17 cellular contexts compared by ENCODE assay signal in the genomic region with DNA sequence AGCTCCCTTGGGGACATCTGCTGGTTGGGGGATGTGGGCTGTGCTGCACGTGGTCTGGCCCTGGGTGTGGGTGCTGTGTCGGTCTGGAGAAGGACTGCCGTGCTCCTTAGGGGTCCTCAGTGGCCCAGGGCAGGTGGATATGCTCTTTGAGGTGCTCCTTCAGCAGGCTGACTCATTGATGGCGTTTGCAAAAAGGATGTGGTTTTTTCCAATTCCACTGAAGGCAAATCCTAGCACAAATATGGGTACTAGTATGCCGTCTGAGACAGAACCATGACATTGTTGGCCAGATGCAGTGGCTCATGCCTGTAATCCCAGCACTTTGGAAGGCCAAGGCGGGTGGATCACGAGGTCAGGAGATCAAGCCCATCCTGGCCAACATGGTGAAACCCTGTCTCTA. TPM values are rescaled to one million over a fixed set of nuclear protein-coding genes. Genes with fewer than 3 reads are reported as not detected.
DNase-seq lines count a peak whose midpoint lies in the region; ATAC-seq lines count a peak whose summit lies in the region.
"Had no signal": no experiment of that assay in that cellular context is flagged by ENCODE, and none has a peak within 500 bp of the region (broad histone marks: within the 10 kb centered on the region; RNA-seq: fewer than 3 reads in every experiment).

No MANE protein-coding gene starts in this region.

- H3K27me3 Mint-ChIP-seq in activated T-cell treated with anti-CD3 and anti-CD28 coated beads, Interleukin-2, amount 50 U/mL, for 72 hours (ENCODE audit: low read depth), result no peaks in the 10 kb centered on the region
- no peaks in the 10 kb centered on the region for H3K27me3 Mint-ChIP-seq in activated T-helper 1 cell treated with anti-CD3 and anti-CD28 coated beads, Interleukin-12 subunit alpha, Interleukin-12 subunit beta, Interleukin-2, Interleukin-4 antibody, amounts not matched to agents 30 ng/mL and 10 ng/mL and 1 ng/mL, durations not matched to agents 14 hours and 24 hours and 36 hours (ENCODE audit: insufficient read depth)
- H3K27me3 Mint-ChIP-seq: central memory CD8-positive, alpha-beta T cell had no signal

- peaks cover 46% of the 10 kb centered on the region for H3K4me1 Mint-ChIP-seq in activated T-cell treated with anti-CD3 and anti-CD28 coated beads, Interleukin-2, amount 50 U/mL, for 72 hours (ENCODE audit: low read depth)
- H3K4me1 Mint-ChIP-seq in activated T-helper 1 cell treated with anti-CD3 and anti-CD28 coated beads, Interleukin-12 subunit alpha, Interleukin-12 subunit beta, Interleukin-2, Interleukin-4 antibody, amounts not matched to agents 30 ng/mL and 10 ng/mL and 1 ng/mL, durations not matched to agents 14 hours and 24 hours and 36 hours (ENCODE audit: low read depth), result peaks cover 44% of the 10 kb centered on the region

- peak overlapping the region; percentile 15 to 45 for H3K4me3 Mint-ChIP-seq in activated T-cell treated with anti-CD3 and anti-CD28 coated beads, Interleukin-2, amount 50 U/mL, for 72 hours
- peak overlapping the region; percentile 55 for H3K4me3 Mint-ChIP-seq in activated T-helper 1 cell treated with anti-CD3 and anti-CD28 coated beads, Interleukin-12 subunit alpha, Interleukin-12 subunit beta, Interleukin-2, Interleukin-4 antibody, amounts not matched to agents 30 ng/mL and 10 ng/mL and 1 ng/mL, durations not matched to agents 14 hours and 24 hours and 36 hours
- H3K4me3 Mint-ChIP-seq: central memory CD8-positive, alpha-beta T cell had no signal

- intact Hi-C loops in activated T-helper 1 cell treated with anti-CD3 and anti-CD28 coated beads, Interleukin-12 subunit alpha, Interleukin-12 subunit beta, Interleukin-2, Interleukin-4 antibody, amounts not matched to agents 30 ng/mL and 10 ng/mL and 1 ng/mL, durations not matched to agents 14 hours and 24 hours and 36 hours (cut with micrococcal nuclease), result loop anchor here (2.0 kb wide), 1 partner anchor 63 kb away; no protein-coding TSS in a partner anchor

- ATAC-seq in activated T-cell treated with anti-CD3 and anti-CD28 coated beads, Interleukin-2, amount 50 U/mL, for 72 hours (replicated peaks in 1 of 2), result no peak
- no peak for ATAC-seq in HG02852 (IDR thresholded peaks at IDR 0.05; ENCODE audit: unreplicated experiment)
- ATAC-seq: gastrocnemius medialis, left colon, SK-N-SH treated with all-trans-retinoic acid at 6 μM for 48 hours had no signal

- peaks cover 4 to 7% of the 10 kb centered on the region in 2 donors for H3K36me3 Mint-ChIP-seq in activated T-cell treated with anti-CD3 and anti-CD28 coated beads, Interleukin-2, amount 50 U/mL, for 72 hours (ENCODE audit: insufficient read depth in 2 of 2)
- peaks cover 33% of the 10 kb centered on the region for H3K36me3 Mint-ChIP-seq in activated T-helper 1 cell treated with anti-CD3 and anti-CD28 coated beads, Interleukin-12 subunit alpha, Interleukin-12 subunit beta, Interleukin-2, Interleukin-4 antibody, amounts not matched to agents 30 ng/mL and 10 ng/mL and 1 ng/mL, durations not matched to agents 14 hours and 24 hours and 36 hours (ENCODE audit: low read depth)

- H3K9me3 Mint-ChIP-seq in activated T-cell treated with anti-CD3 and anti-CD28 coated beads, Interleukin-2, amount 50 U/mL, for 72 hours, result no peaks in the 10 kb centered on the region
- H3K9me3 Mint-ChIP-seq in activated T-helper 1 cell treated with anti-CD3 and anti-CD28 coated beads, Interleukin-12 subunit alpha, Interleukin-12 subunit beta, Interleukin-2, Interleukin-4 antibody, amounts not matched to agents 30 ng/mL and 10 ng/mL and 1 ng/mL, durations not matched to agents 14 hours and 24 hours and 36 hours, result no peaks in the 10 kb centered on the region
- H3K9me3 Mint-ChIP-seq: central memory CD8-positive, alpha-beta T cell had no signal

- peak overlapping the region; percentile 29 for H3K27ac Mint-ChIP-seq in activated T-cell treated with anti-CD3 and anti-CD28 coated beads, Interleukin-2, amount 50 U/mL, for 72 hours
- peak overlapping the region; percentile 61 for H3K27ac Mint-ChIP-seq in activated T-helper 1 cell treated with anti-CD3 and anti-CD28 coated beads, Interleukin-12 subunit alpha, Interleukin-12 subunit beta, Interleukin-2, Interleukin-4 antibody, amounts not matched to agents 30 ng/mL and 10 ng/mL and 1 ng/mL, durations not matched to agents 14 hours and 24 hours and 36 hours

- no peak for DNase-seq in activated T-cell treated with anti-CD3 and anti-CD28 coated beads, Interleukin-2, amount 50 U/mL, for 72 hours
- no peak for DNase-seq in activated T-cell treated with anti-CD3 and anti-CD28 coated beads, Interleukin-2, amount 50 U/mL, for 1 hour
- DNase-seq in EL (peak; percentile 24), kidney tubule cell (ENCODE audit: low spot score) (peak; percentile 40), NCI-H345 (lab: John Stamatoyannopoulos, UW) (no peak), putamen (ENCODE audit: low spot score) (no peak)
- DNase-seq in activated T-helper 1 cell treated with anti-CD3 and anti-CD28 coated beads, Interleukin-12 subunit alpha, Interleukin-12 subunit beta, Interleukin-2, Interleukin-4 antibody, amounts not matched to agents 30 ng/mL and 10 ng/mL and 1 ng/mL, durations not matched to agents 14 hours and 24 hours and 36 hours (ENCODE audit: low spot score), result no peak
- DNase-seq: gastrocnemius medialis; Karpas-422; left colon; NCI-H1105 treated with DMSO at 0.1 percent for 48 hours; NCI-H510A; stimulated activated CD4-positive, alpha-beta T cell treated with anti-CD3 and anti-CD28 coated beads, Interleukin-4, amount 100 ng/mL, for 4 hours; uterus had no signal

RNA-seq across cellular contexts. Expression of gene PPP1R7, which starts 3.3 kb away (rescaled TPM):
- total RNA-seq in activated T-cell treated with anti-CD3 and anti-CD28 coated beads, Interleukin-2, amount 50 U/mL, for 72 hours, result 10 to 100 TPM; 89.1 to 97.8 TPM
- total RNA-seq in activated T-helper 1 cell treated with anti-CD3 and anti-CD28 coated beads, Interleukin-12 subunit alpha, Interleukin-12 subunit beta, Interleukin-2, Interleukin-4 antibody, amounts not matched to agents 30 ng/mL and 10 ng/mL and 1 ng/mL, durations not matched to agents 14 hours and 24 hours and 36 hours, result 115 and 118 TPM in 2 replicates

RNA-seq across cellular contexts. Expression of gene PASK, which starts 4.3 kb away (rescaled TPM):
- 100 to 1,000 TPM; 123 to 171 TPM for total RNA-seq in activated T-cell treated with anti-CD3 and anti-CD28 coated beads, Interleukin-2, amount 50 U/mL, for 72 hours
- 101 and 104 TPM in 2 replicates for total RNA-seq in activated T-helper 1 cell treated with anti-CD3 and anti-CD28 coated beads, Interleukin-12 subunit alpha, Interleukin-12 subunit beta, Interleukin-2, Interleukin-4 antibody, amounts not matched to agents 30 ng/mL and 10 ng/mL and 1 ng/mL, durations not matched to agents 14 hours and 24 hours and 36 hours

RNA-seq across cellular contexts. Expression of gene ANO7, which starts 34.9 kb away (rescaled TPM):
- total RNA-seq in activated T-cell treated with anti-CD3 and anti-CD28 coated beads, Interleukin-2, amount 50 U/mL, for 72 hours, result under 1 TPM; 0.72 to 0.90 TPM
- 2.1 and 2.4 TPM in 2 replicates for total RNA-seq in activated T-helper 1 cell treated with anti-CD3 and anti-CD28 coated beads, Interleukin-12 subunit alpha, Interleukin-12 subunit beta, Interleukin-2, Interleukin-4 antibody, amounts not matched to agents 30 ng/mL and 10 ng/mL and 1 ng/mL, durations not matched to agents 14 hours and 24 hours and 36 hours

RNA-seq across cellular contexts. Expression of gene MTERF4, which starts 51.5 kb away (rescaled TPM):
- total RNA-seq in activated T-cell treated with anti-CD3 and anti-CD28 coated beads, Interleukin-2, amount 50 U/mL, for 72 hours, result 10 to 100 TPM; 48.7 to 53.7 TPM
- 40.5 and 43.3 TPM in 2 replicates for total RNA-seq in activated T-helper 1 cell treated with anti-CD3 and anti-CD28 coated beads, Interleukin-12 subunit alpha, Interleukin-12 subunit beta, Interleukin-2, Interleukin-4 antibody, amounts not matched to agents 30 ng/mL and 10 ng/mL and 1 ng/mL, durations not matched to agents 14 hours and 24 hours and 36 hours

Comparison
In these comparisons a context has a peak if more than half of its experiments do, and no peak if none do; other contexts are left out.
1. DNase-seq: peak in EL (single experiment) and kidney tubule cell (single experiment); none in activated T-cell treated with anti-CD3 and anti-CD28 coated beads, Interleukin-2, amount 50 U/mL, for 72 hours (0 of 2), activated T-cell treated with anti-CD3 and anti-CD28 coated beads, Interleukin-2, amount 50 U/mL, for 1 hour (single experiment), activated T-helper 1 cell treated with anti-CD3 and anti-CD28 coated beads, Interleukin-12 subunit alpha, Interleukin-12 subunit beta, Interleukin-2, Interleukin-4 antibody, amounts not matched to agents 30 ng/mL and 10 ng/mL and 1 ng/mL, durations not matched to agents 14 hours and 24 hours and 36 hours (single experiment), NCI-H345 (single experiment) and putamen (single experiment).